9 cellular contexts compared by ENCODE assay signal in genomic region chr1:22709891-22710687, GRCh38. TPM values are rescaled to one million over a fixed set of nuclear protein-coding genes. Genes with fewer than 3 reads are reported as not detected.
A peak's percentile ranks its signal among the peaks of the same experiment; 100 is the strongest.
DNase-seq lines count a peak whose midpoint lies in the region; ATAC-seq and TF ChIP-seq lines count a peak whose summit lies in the region.
"Had no signal": no experiment of that assay in that cellular context is flagged by ENCODE, and none has a peak within 500 bp of the region (broad histone marks: within the 10 kb centered on the region; RNA-seq: fewer than 3 reads in every experiment).

No MANE protein-coding gene starts in this region.

- peaks cover 64% of the 10 kb centered on the region for H3K27me3 Mint-ChIP-seq in activated CD8-positive, alpha-beta T cell treated with anti-CD3 and anti-CD28 coated beads, Interleukin-2, amount 10 ng/mL, durations not matched to agents 7 days and 5 days (ENCODE audit: low read depth)

- POLR2A ChIA-PET in activated CD8-positive, alpha-beta T cell treated with anti-CD3 and anti-CD28 coated beads, Interleukin-2, amount 10 ng/mL, durations not matched to agents 7 days and 5 days (lab: Charles Lee): interaction anchor here (0.6 kb wide), 1 partner anchor 24 kb away, joined by 3 read pairs; no protein-coding TSS in a partner anchor

- peak; percentile 58 to 59 for DNase-seq in NCI-H2081 (lab: John Stamatoyannopoulos, UW)
- DNase-seq in NCI-H2081 treated with DMSO at 0.1 percent for 48 hours (lab: John Stamatoyannopoulos, UW): no peak
- peak; percentile 6 for DNase-seq in NCI-H146 treated with DMSO at 0.1 percent for 48 hours (lab: John Stamatoyannopoulos, UW; ENCODE audit: unreplicated experiment)
- DNase-seq in activated CD8-positive, alpha-beta T cell treated with anti-CD3 and anti-CD28 coated beads, Interleukin-2, amount 10 ng/mL, durations not matched to agents 7 days and 5 days: no peak
- no peak for DNase-seq in foreskin keratinocyte
- DNase-seq in KBM-7: no peak
- no peak for DNase-seq in cerebellar nuclear complex (lab: John Stamatoyannopoulos, UW)
- DNase-seq: DND-41 had no signal

- peak; percentile 38 for ATAC-seq in activated CD8-positive, alpha-beta T cell treated with anti-CD3 and anti-CD28 coated beads, Interleukin-2, amount 10 ng/mL, durations not matched to agents 7 days and 5 days
- peak; percentile 27 for ATAC-seq in foreskin keratinocyte

- H3K36me3 Mint-ChIP-seq in activated CD8-positive, alpha-beta T cell treated with anti-CD3 and anti-CD28 coated beads, Interleukin-2, amount 10 ng/mL, durations not matched to agents 7 days and 5 days (ENCODE audit: low read depth): no peaks in the 10 kb centered on the region

- peaks cover 6% of the 10 kb centered on the region for H3K36me3 ChIP-seq in neuron (ENCODE audit: insufficient read depth, low read length)

- H3K27me3 ChIP-seq in foreskin keratinocyte: peaks cover 73% of the 10 kb centered on the region
- H3K27me3 ChIP-seq in neuron (ENCODE audit: insufficient read depth, low read length): no peaks in the 10 kb centered on the region

- H3K4me3 ChIP-seq in neuron (ENCODE audit: low read length): peak overlapping the region; percentile 53

- CTCF ChIA-PET in activated CD8-positive, alpha-beta T cell treated with anti-CD3 and anti-CD28 coated beads, Interleukin-2, amount 10 ng/mL, durations not matched to agents 7 days and 5 days (lab: Charles Lee): no interaction called here

- H3K4me1 ChIP-seq in foreskin keratinocyte (no peaks in the 10 kb centered on the region), neuron (ENCODE audit: insufficient read depth, low read length) (peaks cover 23% of the 10 kb centered on the region)

- no peaks in the 10 kb centered on the region for H3K9me3 ChIP-seq in neuron (ENCODE audit: low read length)

- H3K27ac ChIP-seq in foreskin keratinocyte: no peak overlapping the region

- peak overlapping the region; percentile 2 for H2AFZ ChIP-seq in neuron (ENCODE audit: low read depth, low read length)

- peak overlapping the region; percentile 13 for H3K4me3 Mint-ChIP-seq in activated CD8-positive, alpha-beta T cell treated with anti-CD3 and anti-CD28 coated beads, Interleukin-2, amount 10 ng/mL, durations not matched to agents 7 days and 5 days

- H3K4me1 Mint-ChIP-seq in activated CD8-positive, alpha-beta T cell treated with anti-CD3 and anti-CD28 coated beads, Interleukin-2, amount 10 ng/mL, durations not matched to agents 7 days and 5 days (ENCODE audit: low read depth): peaks cover 7% of the 10 kb centered on the region

- in situ Hi-C loops in KBM-7 (cut with MboI; ENCODE audit: low pct_unique_long_range_greater_than_20kb, low sequenced_read_pairs): no loop called here

- H3K9me3 Mint-ChIP-seq in activated CD8-positive, alpha-beta T cell treated with anti-CD3 and anti-CD28 coated beads, Interleukin-2, amount 10 ng/mL, durations not matched to agents 7 days and 5 days (ENCODE audit: insufficient read depth): no peaks in the 10 kb centered on the region

- no peak overlapping the region for H3K27ac Mint-ChIP-seq in activated CD8-positive, alpha-beta T cell treated with anti-CD3 and anti-CD28 coated beads, Interleukin-2, amount 10 ng/mL, durations not matched to agents 7 days and 5 days

- no peak for TF ChIP-seq CTCF in foreskin keratinocyte (conservative IDR thresholded peaks at IDR 0.05)

RNA-seq across cellular contexts. Expression of gene EPHB2, which starts 0.6 kb away (rescaled TPM):
- total RNA-seq in activated CD8-positive, alpha-beta T cell treated with anti-CD3 and anti-CD28 coated beads, Interleukin-2, amount 10 ng/mL, durations not matched to agents 7 days and 5 days: not detected
- 0.14 TPM in 1 of 2 replicates, not detected in the other for total RNA-seq in foreskin keratinocyte
- polyA plus RNA-seq in foreskin keratinocyte: 0.02 and 0.06 TPM in 2 replicates

RNA-seq across cellular contexts. Expression of gene C1QB, which starts 57.1 kb away (rescaled TPM):
- not detected for total RNA-seq in activated CD8-positive, alpha-beta T cell treated with anti-CD3 and anti-CD28 coated beads, Interleukin-2, amount 10 ng/mL, durations not matched to agents 7 days and 5 days
- not detected in 2 replicates for total RNA-seq in foreskin keratinocyte
- not detected in 2 replicates for polyA plus RNA-seq in foreskin keratinocyte

Comparison
In these comparisons a context has a peak if more than half of its experiments do, and no peak if none do; other contexts are left out.
1. DNase-seq: peak in NCI-H2081 (2 of 2) and NCI-H146 treated with DMSO at 0.1 percent for 48 hours (single experiment); none in NCI-H2081 treated with DMSO at 0.1 percent for 48 hours (single experiment), activated CD8-positive, alpha-beta T cell treated with anti-CD3 and anti-CD28 coated beads, Interleukin-2, amount 10 ng/mL, durations not matched to agents 7 days and 5 days (single experiment), foreskin keratinocyte (0 of 2), KBM-7 (single experiment) and cerebellar nuclear complex (0 of 2).